8 cellular contexts compared by ENCODE assay signal in the genomic region with DNA sequence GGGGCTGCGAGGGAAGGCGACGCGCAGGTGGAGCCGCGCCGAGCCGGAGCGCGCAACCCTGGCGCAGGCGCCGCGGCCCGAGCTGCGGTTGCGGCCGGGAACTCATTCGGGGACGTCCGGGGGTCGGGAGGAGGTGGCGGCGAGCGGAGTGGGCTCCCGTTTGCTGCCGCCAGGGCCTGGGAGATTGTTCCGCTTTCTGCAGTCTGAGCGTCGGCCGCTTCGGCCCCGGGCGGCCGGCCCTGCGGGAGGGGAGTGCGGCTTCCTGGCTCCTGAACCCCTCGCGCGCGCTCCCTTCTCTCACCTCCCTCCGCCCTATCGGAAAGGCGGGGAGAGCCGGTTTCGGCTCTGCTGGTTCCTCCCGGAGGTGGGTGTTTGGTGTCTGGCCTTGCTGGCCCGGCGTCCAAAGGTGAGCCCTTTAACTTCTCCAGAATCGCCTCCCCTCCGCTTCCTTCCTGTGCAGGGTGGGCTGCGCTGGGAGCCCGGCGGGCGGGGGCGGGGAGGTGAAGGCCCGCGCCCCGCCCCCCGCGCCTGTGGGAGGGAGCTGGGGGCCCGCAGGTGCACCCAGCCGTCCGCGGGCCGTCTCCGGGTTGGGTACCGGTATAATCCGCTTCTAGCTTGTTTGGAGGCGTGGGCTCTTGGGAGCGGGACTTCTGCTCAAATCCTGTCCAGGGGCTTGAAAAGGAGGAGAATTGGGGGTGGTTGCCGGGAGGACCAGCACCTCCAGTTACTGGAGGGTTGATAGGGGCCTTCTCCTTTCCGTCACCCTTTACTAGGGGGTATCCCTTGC. TPM values are rescaled to one million over a fixed set of nuclear protein-coding genes. Genes with fewer than 3 reads are reported as not detected.
A peak's percentile ranks its signal among the peaks of the same experiment; 100 is the strongest.
DNase-seq lines count a peak whose midpoint lies in the region; ATAC-seq and TF ChIP-seq lines count a peak whose summit lies in the region.

No MANE protein-coding gene starts in this region.

- in situ Hi-C loops in GM23248 (cut with MboI) = no loop called here

- peak; percentile 61 to 65 (median 64) for ATAC-seq in T-cell (replicated peaks in 1 of 4)

- H4K20me1 ChIP-seq in GM23248 (ENCODE audit: insufficient read depth) = no peaks in the 10 kb centered on the region
- H4K20me1 ChIP-seq in smooth muscle cell (ENCODE audit: low read depth) = no peaks in the 10 kb centered on the region

- H3F3A ChIP-seq in GM23248 (ENCODE audit: insufficient read depth) (no peaks in the 10 kb centered on the region), smooth muscle cell (ENCODE audit: low read depth) (peaks cover 4% of the 10 kb centered on the region)

- H3K4me1 ChIP-seq in GM23248 (ENCODE audit: insufficient read depth) (peaks cover 16% of the 10 kb centered on the region), iPS-15b (ENCODE audit: control insufficient read depth, insufficient read depth, low read length) (peaks cover 10% of the 10 kb centered on the region), smooth muscle cell (ENCODE audit: low read depth) (peaks cover 21% of the 10 kb centered on the region)

- no peaks in the 10 kb centered on the region for H3K36me3 ChIP-seq in GM23248 (ENCODE audit: low read depth)
- H3K36me3 ChIP-seq in iPS-15b (ENCODE audit: control insufficient read depth, insufficient read depth, low read length) = no peaks in the 10 kb centered on the region
- no peaks in the 10 kb centered on the region for H3K36me3 ChIP-seq in smooth muscle cell (ENCODE audit: low read depth)

- peaks cover 28 to 38% (median 38%) of the 10 kb centered on the region in 3 donors for H3K4me1 Mint-ChIP-seq in T-cell

- peak; percentile 29 for DNase-seq in GM12864 (ENCODE audit: low read depth)
- peak; percentile 68 for DNase-seq in GM23248
- peak; percentile 74 to 78 for DNase-seq in Kasumi-1 (lab: John Stamatoyannopoulos, UW)
- peak; percentile 11 to 68 (median 44) for DNase-seq in T-cell
- DNase-seq in smooth muscle cell (lab: John Stamatoyannopoulos, UW; ENCODE audit: unreplicated experiment) = no peak
- DNase-seq in HuH-7.5 (ENCODE audit: low spot score) = no peak

- H3K4me2 ChIP-seq in GM23248 (ENCODE audit: unreplicated experiment) = peak overlapping the region; percentile 98
- H3K4me2 ChIP-seq in smooth muscle cell = peak overlapping the region; percentile 98

- H2AFZ ChIP-seq in GM23248 (peak overlapping the region; percentile 94), smooth muscle cell (ENCODE audit: low read depth) (peak overlapping the region; percentile 93)

- H3K27me3 ChIP-seq in GM23248 (replicated peaks; ENCODE audit: insufficient read depth) (peaks cover 8% of the 10 kb centered on the region), iPS-15b (ENCODE audit: control insufficient read depth, insufficient read depth, low read length) (peaks cover 6% of the 10 kb centered on the region), smooth muscle cell (ENCODE audit: low read depth) (peaks cover 68% of the 10 kb centered on the region)

- no peak overlapping the region for H3K27ac ChIP-seq in GM23248
- peak overlapping the region; percentile 65 for H3K27ac ChIP-seq in angular gyrus (ENCODE audit: low read depth, low read length)
- no peak overlapping the region for H3K27ac ChIP-seq in smooth muscle cell (ENCODE audit: low read depth)

- H3K9me3 Mint-ChIP-seq in T-cell = no peaks in the 10 kb centered on the region

- H3K9me2 ChIP-seq in GM23248 (ENCODE audit: insufficient read depth) = no peaks in the 10 kb centered on the region

- H3K27me3 Mint-ChIP-seq in T-cell = no peaks in the 10 kb centered on the region

- peak overlapping the region; percentile 84 to 94 (median 87) for H3K4me3 Mint-ChIP-seq in T-cell

- H3K79me2 ChIP-seq in GM23248 (ENCODE audit: insufficient read depth) (no peaks in the 10 kb centered on the region), smooth muscle cell (ENCODE audit: low read depth) (no peaks in the 10 kb centered on the region)

- H3K4me3 ChIP-seq in GM12864 (ENCODE audit: low read depth, low read length) = peak overlapping the region; percentile 69
- H3K4me3 ChIP-seq in GM23248 = peak overlapping the region; percentile 85
- peak overlapping the region; percentile 97 for H3K4me3 ChIP-seq in iPS-15b (ENCODE audit: low read depth, low read length)
- H3K4me3 ChIP-seq in smooth muscle cell = peak overlapping the region; percentile 63

- peak overlapping the region; percentile 73 to 88 for H3K27ac Mint-ChIP-seq in T-cell

- WGBS in GM23248 (ENCODE audit: low coverage in 1 of 2, low lambda C conversion rate in 2 of 2, missing lambda C conversion rate in 2 of 2), 2 experiments = 4% methylated on average over 46 to 48 of the region's 73 CpGs
- WGBS in smooth muscle cell (ENCODE audit: low lambda C conversion rate) = 1% methylated on average over 47 of the region's 73 CpGs

- H3K9ac ChIP-seq in GM23248 (peak overlapping the region; percentile 74), iPS-15b (ENCODE audit: low read depth, low read length) (peak overlapping the region; percentile 83), smooth muscle cell (ENCODE audit: low read depth) (no peak overlapping the region)

- TF ChIP-seq CTCF in GM12864 (IDR thresholded peaks at IDR 0.05; ENCODE audit: low read depth, low read length, missing control alignments) (no peak), smooth muscle cell (IDR thresholded peaks at IDR 0.05; ENCODE audit: borderline replicate concordance, insufficient read depth, poor library complexity, severe bottlenecking) (no peak)

- H3K36me3 Mint-ChIP-seq in T-cell = peaks cover 3% of the 10 kb centered on the region

- POLR2A ChIA-PET in T-cell (lab: Charles Lee) = interaction anchor here (0.6 to 1.1 kb wide), 7 partner anchors 22 to 1195 kb away, joined by 3 to 6 read pairs (median 3); no protein-coding TSS in a partner anchor

- CTCF ChIA-PET in T-cell (lab: Charles Lee) = interaction anchor here (0.9 to 1.2 kb wide), 2 partner anchors 21 to 22 kb away, joined by 3 to 8 read pairs; no protein-coding TSS in a partner anchor

- no peaks in the 10 kb centered on the region for H3K9me3 ChIP-seq in GM23248 (ENCODE audit: low read depth)
- H3K9me3 ChIP-seq in iPS-15b (ENCODE audit: control insufficient read depth, insufficient read depth, low read length) = no peaks in the 10 kb centered on the region
- no peaks in the 10 kb centered on the region for H3K9me3 ChIP-seq in smooth muscle cell (replicated peaks; ENCODE audit: low read depth)

RNA-seq across cellular contexts. Expression of a gene that starts 0.7 kb away (rescaled TPM):
- total RNA-seq in GM23248 (2014; rRNA removed; shearing (Covaris generic)) = 30.7 and 35.3 TPM in 2 replicates
- polyA plus RNA-seq in GM23248 (2016; fragmentation: Nextera tagmentation; extraction: Ambion mirVana) (29.9 and 30.1 TPM in 2 replicates), smooth muscle cell (5.2 and 13.9 TPM in 2 replicates)
- total RNA-seq in T-cell (10 to 100 TPM; 23.8 to 43.4 (median 33.0) TPM), smooth muscle cell (14.7 and 25.1 TPM in 2 replicates)

Comparison
In these comparisons a context has a peak if more than half of its experiments do, and no peak if none do; other contexts are left out.
1. DNase-seq: peak in GM12864 (single experiment), GM23248 (single experiment), Kasumi-1 (2 of 2) and T-cell (34 of 34); none in smooth muscle cell (single experiment) and HuH-7.5 (single experiment).
2. Peak in every context shown above with its lines, with median percentiles within 50 percentile points of each other: H3K4me3 ChIP-seq.